2 cellular contexts compared by ENCODE assay signal in genomic region chr19:35987571-35987896, GRCh38.
TF ChIP-seq lines count a peak whose summit lies in the region.

No MANE protein-coding gene starts in this region.

TF ChIP-seq in A549, 52 proteins besides CTCF, POLR2A, EP300 and RAD21:
- no peak for TF ChIP-seq POLR2AphosphoS2 (conservative IDR thresholded peaks at IDR 0.05; ENCODE audit: low read length)
- no peak for TF ChIP-seq HOXB13 (CRISPR knock-in tag; IDR thresholded peaks at IDR 0.05; ENCODE audit: low read depth)
- TF ChIP-seq CBX2 (IDR thresholded peaks at IDR 0.05; ENCODE audit: borderline replicate concordance, low read depth): no peak
- TF ChIP-seq BHLHE40 (IDR thresholded peaks at IDR 0.05; ENCODE audit: low read depth, low read length): no peak
- TF ChIP-seq EHF (CRISPR knock-in tag; IDR thresholded peaks at IDR 0.05): no peak
- no peak for TF ChIP-seq PBX3 (IDR thresholded peaks at IDR 0.05)
- TF ChIP-seq NPAS2 (CRISPR knock-in tag; IDR thresholded peaks at IDR 0.05; ENCODE audit: borderline replicate concordance): no peak
- TF ChIP-seq CHD4 (IDR thresholded peaks at IDR 0.05; ENCODE audit: borderline replicate concordance): no peak
- no peak for TF ChIP-seq PHF8 (IDR thresholded peaks at IDR 0.05; ENCODE audit: borderline replicate concordance, low read depth)
- no peak for TF ChIP-seq ELK1 (IDR thresholded peaks at IDR 0.05; ENCODE audit: low read depth, low read length)
- TF ChIP-seq FOSB (CRISPR knock-in tag; IDR thresholded peaks at IDR 0.05): no peak
- no peak for TF ChIP-seq E2F6 (IDR thresholded peaks at IDR 0.05; ENCODE audit: borderline replicate concordance, low read depth)
- no peak for TF ChIP-seq ZSCAN20 (CRISPR knock-in tag; IDR thresholded peaks at IDR 0.05)
- TF ChIP-seq RARB (CRISPR knock-in tag; IDR thresholded peaks at IDR 0.05): no peak
- no peak for TF ChIP-seq JUN (IDR thresholded peaks at IDR 0.05)

TF ChIP-seq in GM23338, 12 proteins besides CTCF, POLR2A, EP300 and RAD21:
- TF ChIP-seq ETS1 (IDR thresholded peaks at IDR 0.05) (no peak), JUNB (IDR thresholded peaks at IDR 0.05; ENCODE audit: unreplicated experiment) (no peak), ZNF331 (CRISPR knock-in tag; IDR thresholded peaks at IDR 0.05; ENCODE audit: low read depth) (no peak), REST (IDR thresholded peaks at IDR 0.05; ENCODE audit: unreplicated experiment) (no peak), ZNF114 (CRISPR knock-in tag; IDR thresholded peaks at IDR 0.05) (no peak), CREB1 (CRISPR knock-in tag; IDR thresholded peaks at IDR 0.05; ENCODE audit: low read depth) (no peak)
